9 cellular contexts compared by ENCODE assay signal in genomic region chr4:94387965-94388364, GRCh38. TPM values are rescaled to one million over a fixed set of nuclear protein-coding genes. Genes with fewer than 3 reads are reported as not detected.
"Had no signal": no experiment of that assay in that cellular context is flagged by ENCODE, and none has a peak within 500 bp of the region (broad histone marks: within the 10 kb centered on the region; RNA-seq: fewer than 3 reads in every experiment).

No MANE protein-coding gene starts in this region.

RNA-seq across cellular contexts. Expression of gene HPGDS, which starts 45.3 kb away (rescaled TPM):
- total RNA-seq: dermis blood vessel endothelial cell, dermis microvascular lymphatic vessel endothelial cell, endothelial cell of umbilical vein, epithelial cell of proximal tubule, esophagus mucosa, fibroblast of lung, fibroblast of villous mesenchyme, foreskin keratinocyte, glomerular endothelial cell had no signal
- polyA plus RNA-seq: endothelial cell of umbilical vein, fibroblast of lung, foreskin keratinocyte had no signal
